ENCODE assay signal across 8 cellular contexts in the genomic region with DNA sequence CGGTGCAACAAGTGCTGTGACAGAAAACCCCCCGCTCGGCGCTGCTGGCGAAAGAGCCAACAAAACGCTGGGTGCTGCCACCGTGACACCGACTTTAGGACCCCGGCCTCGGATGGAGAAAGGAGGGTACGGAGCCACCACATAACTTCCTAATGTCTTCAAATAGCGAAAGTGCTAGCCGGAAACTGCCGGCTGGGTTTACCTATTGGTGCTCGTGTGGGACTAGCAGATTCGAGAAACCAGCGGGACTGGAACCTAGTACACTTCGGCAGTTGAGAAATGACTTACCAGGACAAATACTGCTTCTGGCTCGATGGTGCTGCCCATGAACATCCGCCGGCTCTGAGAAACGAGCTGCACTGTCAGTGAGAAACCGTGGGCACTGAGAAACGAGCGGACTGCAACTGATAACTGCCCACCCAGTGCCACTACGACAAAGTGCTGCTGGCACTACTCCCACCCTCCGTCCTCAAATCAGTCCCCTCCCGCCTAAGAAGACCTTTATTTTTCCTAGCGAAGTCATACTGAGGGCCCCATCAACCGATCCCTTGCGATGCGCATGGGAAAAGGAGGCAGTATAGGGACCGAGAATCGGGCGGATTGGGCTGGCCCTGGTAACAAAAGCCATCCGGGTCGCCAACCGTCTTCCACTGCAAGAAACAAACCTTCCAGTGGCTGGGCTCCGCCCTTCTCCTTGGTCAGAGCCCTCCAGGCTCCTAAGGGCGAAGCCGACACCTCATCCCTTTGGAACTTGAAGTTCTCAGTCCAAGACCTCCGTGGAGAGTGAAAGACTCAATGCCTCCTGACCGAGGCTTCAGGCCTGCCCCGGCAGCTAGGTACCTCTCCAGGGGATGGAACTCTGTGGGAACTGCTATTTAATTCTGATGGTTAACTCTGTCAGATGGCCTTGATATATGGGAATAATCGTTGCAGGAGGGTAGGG. TPM values are rescaled to one million over a fixed set of nuclear protein-coding genes. Genes with fewer than 3 reads are reported as not detected.
DNase-seq lines count a peak whose midpoint lies in the region; ATAC-seq and TF ChIP-seq lines count a peak whose summit lies in the region.

No MANE protein-coding gene starts in this region.

- no peaks in the 10 kb centered on the region for H3K27me3 ChIP-seq in left ventricle myocardium inferior (ENCODE audit: low read depth)
- no peaks in the 10 kb centered on the region for H3K27me3 ChIP-seq in psoas muscle (ENCODE audit: insufficient read depth in 3 of 3, low read length in 2 of 3)

- ATAC-seq in HG02623 (IDR thresholded peaks at IDR 0.05; ENCODE audit: unreplicated experiment), result peak; percentile 37
- peak; percentile 70 to 75 (median 73) for ATAC-seq in psoas muscle

- H3K4me3 ChIP-seq in left ventricle myocardium inferior, result peak overlapping the region; percentile 87
- peak overlapping the region; percentile 94 for H3K4me3 ChIP-seq in psoas muscle
- peak overlapping the region; percentile 70 for H3K4me3 ChIP-seq in urinary bladder (ENCODE audit: low read depth, low read length)

- intact Hi-C loops in left ventricle myocardium inferior (cut with micrococcal nuclease) (no loop called here), psoas muscle (cut with DNase I) (loop anchor here (1.0 to 2.0 kb wide), 2 partner anchors 25 to 54 kb away; partner anchors contain the start of gene ZNF131 (in 1 of the 2))

- H3K9me3 ChIP-seq in left ventricle myocardium inferior (replicated peaks), result no peaks in the 10 kb centered on the region
- no peaks in the 10 kb centered on the region for H3K9me3 ChIP-seq in psoas muscle

- DNase-seq in GM10266 (ENCODE audit: extremely low spot score) (peak; percentile 78), NCI-H1417 treated with DMSO at 0.1 percent for 48 hours (lab: John Stamatoyannopoulos, UW) (peak; percentile 68), SW480 (ENCODE audit: low spot score) (peak; percentile 80), amniotic epithelial cell (ENCODE audit: low read depth) (peak; percentile 88), left ventricle myocardium inferior (peak; percentile 86), psoas muscle (peak; percentile 88 to 93)

- TF ChIP-seq CTCF in GM10266 (IDR thresholded peaks at IDR 0.05; ENCODE audit: control insufficient read depth, insufficient read depth, low read depth, missing control alignments), result no peak
- no peak for TF ChIP-seq CTCF in left ventricle myocardium inferior (IDR thresholded peaks at IDR 0.05; ENCODE audit: borderline replicate concordance)
- TF ChIP-seq CTCF in psoas muscle (IDR thresholded peaks at IDR 0.05), result no peak

- H3K27ac ChIP-seq in left ventricle myocardium inferior (replicated peaks) (peak overlapping the region; percentile 98), psoas muscle (peak overlapping the region; percentile 100), urinary bladder (ENCODE audit: low read depth) (peak overlapping the region; percentile 97)

- H3K4me1 ChIP-seq in left ventricle myocardium inferior (peaks cover 56% of the 10 kb centered on the region), psoas muscle (peaks cover 19% of the 10 kb centered on the region), urinary bladder (ENCODE audit: insufficient read depth) (peaks cover 7% of the 10 kb centered on the region)

- H3K36me3 ChIP-seq in left ventricle myocardium inferior (peaks cover 31% of the 10 kb centered on the region), psoas muscle (ENCODE audit: insufficient read depth in 1 of 2, low read depth in 1 of 2) (peaks cover 0 to 23% of the 10 kb centered on the region in 2 donors), urinary bladder (ENCODE audit: insufficient read depth) (no peaks in the 10 kb centered on the region)

- WGBS in psoas muscle, 3 donors, result 0 to 1% (median 0%) methylated on average over 45 of the region's 45 CpGs
- WGBS in urinary bladder, result under 1% methylated on average over 45 of the region's 45 CpGs

RNA-seq across cellular contexts. Expression of gene ANXA2R, which starts 27.0 kb away (rescaled TPM):
- 0.82 TPM for total RNA-seq in left ventricle myocardium inferior
- 1 to 10 TPM in 1 of 4 donors, under 1 TPM in 3; 0.46 to 1.6 (median 0.78) TPM for total RNA-seq in psoas muscle
- polyA plus RNA-seq in psoas muscle, result 1 to 10 TPM in 2 of 3 donors, under 1 TPM in 1; 0.66 to 2.7 (median 1.8) TPM
- 3.5 TPM for total RNA-seq in urinary bladder
- polyA plus RNA-seq in urinary bladder, result 2.9 TPM

RNA-seq across cellular contexts. Expression of gene ZNF131, which starts 53.6 kb away (rescaled TPM):
- total RNA-seq in left ventricle myocardium inferior, result 15.0 TPM
- 10 to 100 TPM; 16.7 to 23.7 (median 18.7) TPM for total RNA-seq in psoas muscle
- polyA plus RNA-seq in psoas muscle, result 10 to 100 TPM; 14.9 to 21.1 (median 15.2) TPM
- total RNA-seq in urinary bladder, result 69.7 TPM
- polyA plus RNA-seq in urinary bladder, result 22.9 TPM

Comparison
In these comparisons a context has a peak if more than half of its experiments do, and no peak if none do; other contexts are left out.
1. Peak in every context shown above with its lines: DNase-seq, ATAC-seq, H3K4me3 ChIP-seq and H3K27ac ChIP-seq.